32 cellular contexts compared by ENCODE assay signal in the genomic region with DNA sequence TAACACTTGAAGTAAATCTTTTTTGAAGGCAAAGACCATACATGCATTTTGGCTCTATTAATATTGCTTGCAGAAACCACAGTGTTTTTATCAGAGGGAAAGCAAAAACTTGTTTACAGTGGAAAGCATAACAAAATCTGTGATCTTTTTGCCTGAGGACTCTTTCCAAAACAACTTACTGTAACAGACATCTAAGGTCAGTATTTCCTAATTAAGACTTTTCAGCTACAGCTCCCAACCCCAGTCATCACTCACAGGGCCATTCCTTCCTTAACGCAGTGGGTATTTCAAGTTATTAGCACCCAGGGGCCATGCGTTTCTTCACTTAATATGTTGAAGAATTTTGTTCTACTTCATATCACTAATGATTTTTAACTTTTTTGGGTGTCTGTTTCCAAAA.
DNase-seq lines count a peak whose midpoint lies in the region; ATAC-seq, FAIRE-seq and TF ChIP-seq lines count a peak whose summit lies in the region.
"Had no signal": no experiment of that assay in that cellular context is flagged by ENCODE, and none has a peak within 500 bp of the region (broad histone marks: within the 10 kb centered on the region; RNA-seq: fewer than 3 reads in every experiment).

No MANE protein-coding gene starts in this region.

- H3K36me3 ChIP-seq in GM23338 (ENCODE audit: insufficient read depth), result peaks cover 4% of the 10 kb centered on the region; the same call in 1 of the 2 replicates
- H3K36me3 ChIP-seq in astrocyte (ENCODE audit: insufficient read depth, low read length), result no peaks in the 10 kb centered on the region
- H3K36me3 ChIP-seq in rectal smooth muscle tissue (ENCODE audit: control insufficient read depth, insufficient read depth, low read length), result no peaks in the 10 kb centered on the region
- peaks cover 12% of the 10 kb centered on the region; the same call in 1 of the 2 replicates for H3K36me3 ChIP-seq in PC-3 (ENCODE audit: low read depth, low read length)
- H3K36me3 ChIP-seq: BE2C, breast epithelium, vagina had no signal

- H4K20me1 ChIP-seq in GM23338 (replicated peaks; ENCODE audit: insufficient read depth), result no peaks in the 10 kb centered on the region
- H4K20me1 ChIP-seq in astrocyte (ENCODE audit: insufficient read depth, low read length), result no peaks in the 10 kb centered on the region
- H4K20me1 ChIP-seq in PC-3 (ENCODE audit: low read length), result no peaks in the 10 kb centered on the region

- H3K9me3 ChIP-seq in astrocyte (ENCODE audit: insufficient read depth, low read depth, low read length) (no peaks in the 10 kb centered on the region), PC-3 (ENCODE audit: low read length) (peaks cover 15% of the 10 kb centered on the region; the same call in 1 of the 2 replicates)
- H3K9me3 ChIP-seq: BE2C, vagina had no signal

- H3F3A ChIP-seq in GM23338 (replicated peaks; ENCODE audit: low read depth) (no peaks in the 10 kb centered on the region), PC-3 (ENCODE audit: low read length, unreplicated experiment) (no peaks in the 10 kb centered on the region)

- no peak for ATAC-seq in GM23338
- peak; percentile 65 for ATAC-seq in left ventricle myocardium superior
- no peak for ATAC-seq in PC-3
- ATAC-seq in GM19324 (IDR thresholded peaks at IDR 0.05; ENCODE audit: low FRiP score, unreplicated experiment), result no peak
- ATAC-seq: activated CD4-positive, CD25-positive, alpha-beta regulatory T cell treated with anti-CD3 and anti-CD28 coated beads, Interleukin-2, amount 50 U/mL, for 24 hours; CD8-positive, alpha-beta T cell; natural killer cell treated with Interleukin-12 subunit alpha and Interleukin-12 subunit beta and Interleukin-15 and Interleukin-18, amount 100 ng/mL, for 72 hours; stimulated activated naive CD8-positive, alpha-beta T cell treated with anti-CD3 and anti-CD28 coated beads, Interleukin-15, amount 100 ng/mL, for 72 hours had no signal

- DNase-seq in GM23338 (ENCODE audit: low spot score), result no peak
- DNase-seq in astrocyte (ENCODE audit: low read depth), result no peak
- DNase-seq in left ventricle myocardium superior, result no peak
- no peak for DNase-seq in PC-3
- DNase-seq in inferior parietal cortex (ENCODE audit: extremely low spot score), result no peak
- no peak for DNase-seq in NCI-H128 (lab: John Stamatoyannopoulos, UW; ENCODE audit: unreplicated experiment)
- DNase-seq: activated CD4-positive, alpha-beta T cell treated with anti-CD3 and anti-CD28 coated beads, Interleukin-2, amount 50 U/mL, for 4 hours; activated naive CD4-positive, alpha-beta T cell treated with anti-CD3 and anti-CD28 coated beads, Interleukin-2, amount 10 ng/mL, durations not matched to agents 7 days and 5 days; BE2C; CD8-positive, alpha-beta T cell; head of caudate nucleus; KG1; MM.1S; NCI-H1417 treated with DMSO at 0.1 percent for 48 hours; NCI-H2081; NCI-H526 treated with DMSO at 0.1 percent for 48 hours; NK-92 treated with Interleukin-12 subunit alpha and Interleukin-12 subunit beta, amount 100 ng/mL, for 24 hours; PC-9; SHP77; stimulated activated CD4-positive, alpha-beta T cell treated with anti-CD3 and anti-CD28 coated beads, Interleukin-2, amount 100 ng/mL, for 24 hours; stimulated activated naive CD8-positive, alpha-beta T cell treated with anti-CD3 and anti-CD28 coated beads, Interleukin-15, amount 100 ng/mL, for 72 hours; T-helper 2 cell had no signal

- H3K4me3 ChIP-seq in GM23338 (no peak overlapping the region), astrocyte (ENCODE audit: insufficient read depth, low read depth, low read length) (no peak overlapping the region), rectal smooth muscle tissue (ENCODE audit: low read length) (no peak overlapping the region), PC-3 (ENCODE audit: low read length) (no peak overlapping the region)
- H3K4me3 ChIP-seq: breast epithelium, PC-9, vagina had no signal

- FAIRE-seq in astrocyte (lab: Jason Lieb, UNC), result no peak
- FAIRE-seq: GM18507, keratinocyte had no signal

- no peak overlapping the region for H3K4me3 Mint-ChIP-seq in GM23338
- H3K4me3 Mint-ChIP-seq in astrocyte (ENCODE audit: unreplicated experiment), result no peak overlapping the region
- H3K4me3 Mint-ChIP-seq: activated naive CD4-positive, alpha-beta T cell treated with anti-CD3 and anti-CD28 coated beads, Interleukin-2, amount 10 ng/mL, durations not matched to agents 7 days and 5 days; CD8-positive, alpha-beta T cell; natural killer cell treated with Interleukin-12 subunit alpha and Interleukin-12 subunit beta and Interleukin-15 and Interleukin-18, amount 100 ng/mL, for 72 hours; stimulated activated naive CD8-positive, alpha-beta T cell treated with anti-CD3 and anti-CD28 coated beads, Interleukin-15, amount 100 ng/mL, for 72 hours had no signal

- H3K4me1 ChIP-seq in GM23338 (ENCODE audit: insufficient read depth) (peaks cover 21% of the 10 kb centered on the region; the same call in 1 of the 2 replicates), astrocyte (ENCODE audit: insufficient read depth, low read length) (peaks cover 16% of the 10 kb centered on the region), rectal smooth muscle tissue (ENCODE audit: control insufficient read depth, insufficient read depth, low read length) (peaks cover 23% of the 10 kb centered on the region), PC-3 (ENCODE audit: insufficient read depth, low read length) (peaks cover 13% of the 10 kb centered on the region)
- H3K4me1 ChIP-seq: breast epithelium had no signal

- H3K27ac ChIP-seq in GM23338 (ENCODE audit: low read depth), result 0 out of 2 replicates have a peak overlapping the region, but pooled peaks have one; percentile 5
- H3K27ac ChIP-seq in astrocyte (ENCODE audit: low read depth, low read length), result no peak overlapping the region
- H3K27ac ChIP-seq in rectal smooth muscle tissue (ENCODE audit: low read depth, low read length), result peak overlapping the region; percentile 57
- no peak overlapping the region for H3K27ac ChIP-seq in PC-3 (ENCODE audit: low read length)
- H3K27ac ChIP-seq: epithelial cell of prostate, HL-60, PC-9, vagina had no signal

- peaks cover 10% of the 10 kb centered on the region; the same call in 2 of the 3 replicates for H3K9me3 Mint-ChIP-seq in GM23338
- peaks cover 8% of the 10 kb centered on the region for H3K9me3 Mint-ChIP-seq in astrocyte (ENCODE audit: unreplicated experiment)

- H3K27me3 ChIP-seq in GM23338 (ENCODE audit: insufficient read depth) (no peaks in the 10 kb centered on the region), astrocyte (ENCODE audit: insufficient read depth, low read length) (no peaks in the 10 kb centered on the region), rectal smooth muscle tissue (ENCODE audit: control insufficient read depth, insufficient read depth, low read length) (no peaks in the 10 kb centered on the region), PC-3 (ENCODE audit: low read length) (no peaks in the 10 kb centered on the region)
- H3K27me3 ChIP-seq: BE2C, breast epithelium, vagina had no signal

- H3K4me1 Mint-ChIP-seq in GM23338 (peaks cover 29% of the 10 kb centered on the region), astrocyte (ENCODE audit: low read depth, unreplicated experiment) (peaks cover 50% of the 10 kb centered on the region)
- H3K4me1 Mint-ChIP-seq: activated naive CD4-positive, alpha-beta T cell treated with anti-CD3 and anti-CD28 coated beads, Interleukin-2, amount 10 ng/mL, durations not matched to agents 7 days and 5 days had no signal

- CTCF ChIA-PET in PC-3 (lab: Charles Lee), result no interaction called here

- peak overlapping the region; percentile 29; the same call in 1 of the 2 replicates for H3K27ac Mint-ChIP-seq in GM23338
- H3K27ac Mint-ChIP-seq in astrocyte (ENCODE audit: unreplicated experiment), result peak overlapping the region; percentile 20
- H3K27ac Mint-ChIP-seq: activated naive CD4-positive, alpha-beta T cell treated with anti-CD3 and anti-CD28 coated beads, Interleukin-2, amount 10 ng/mL, durations not matched to agents 7 days and 5 days; CD8-positive, alpha-beta T cell; natural killer cell treated with Interleukin-12 subunit alpha and Interleukin-12 subunit beta and Interleukin-15 and Interleukin-18, amount 100 ng/mL, for 72 hours; stimulated activated naive CD8-positive, alpha-beta T cell treated with anti-CD3 and anti-CD28 coated beads, Interleukin-15, amount 100 ng/mL, for 72 hours had no signal

- H3K36me3 Mint-ChIP-seq in GM23338 (ENCODE audit: low read depth), result peaks cover 17% of the 10 kb centered on the region
- peaks cover 4% of the 10 kb centered on the region for H3K36me3 Mint-ChIP-seq in astrocyte (ENCODE audit: low read depth, unreplicated experiment)

- TF ChIP-seq CTCF in GM23338 (conservative IDR thresholded peaks at IDR 0.05; ENCODE audit: low read depth in 2 of 2) (no peak), astrocyte (IDR thresholded peaks at IDR 0.05; ENCODE audit: insufficient read depth, low read depth, low read length) (no peak), PC-3 (conservative IDR thresholded peaks at IDR 0.05; ENCODE audit: low read depth, low read length) (no peak)

- no TSS peak for BruUV-seq in PC-3 (replicated peaks; lab: Mats Ljungman, UMichigan)

- H3K4me2 ChIP-seq in GM23338 (no peak overlapping the region), astrocyte (ENCODE audit: low read length) (no peak overlapping the region), PC-3 (ENCODE audit: low read length) (no peak overlapping the region)
- H3K4me2 ChIP-seq: PC-9 had no signal

- H3K9me2 ChIP-seq in GM23338 (ENCODE audit: insufficient read depth), result no peaks in the 10 kb centered on the region
- no peaks in the 10 kb centered on the region for H3K9me2 ChIP-seq in PC-3 (replicated peaks; ENCODE audit: low read length)

- no peak overlapping the region for H2AFZ ChIP-seq in GM23338
- no peak overlapping the region for H2AFZ ChIP-seq in astrocyte (ENCODE audit: low read depth, low read length)
- H2AFZ ChIP-seq in PC-3 (ENCODE audit: low read length), result no peak overlapping the region
- H2AFZ ChIP-seq: PC-9 had no signal

- H3K79me2 ChIP-seq in GM23338 (replicated peaks; ENCODE audit: insufficient read depth) (no peaks in the 10 kb centered on the region), astrocyte (ENCODE audit: insufficient read depth, low read length) (no peaks in the 10 kb centered on the region), PC-3 (ENCODE audit: low read length) (no peaks in the 10 kb centered on the region)

- H3K9ac ChIP-seq in astrocyte (ENCODE audit: low read length), result no peak overlapping the region
- H3K9ac ChIP-seq in rectal smooth muscle tissue (ENCODE audit: low read length), result no peak overlapping the region
- H3K9ac ChIP-seq in PC-3 (ENCODE audit: low read length), result no peak overlapping the region

- POLR2A ChIA-PET in PC-3 (lab: Charles Lee; ENCODE audit: unreplicated experiment), result no interaction called here

- H3K27me3 Mint-ChIP-seq in GM23338 (ENCODE audit: insufficient read depth, low read depth, poor library complexity) (peaks cover 2% of the 10 kb centered on the region), astrocyte (ENCODE audit: low read depth, unreplicated experiment) (no peaks in the 10 kb centered on the region)
- H3K27me3 Mint-ChIP-seq: activated naive CD4-positive, alpha-beta T cell treated with anti-CD3 and anti-CD28 coated beads, Interleukin-2, amount 10 ng/mL, durations not matched to agents 7 days and 5 days; natural killer cell treated with Interleukin-12 subunit alpha and Interleukin-12 subunit beta and Interleukin-15 and Interleukin-18, amount 100 ng/mL, for 72 hours; stimulated activated naive CD8-positive, alpha-beta T cell treated with anti-CD3 and anti-CD28 coated beads, Interleukin-15, amount 100 ng/mL, for 72 hours had no signal

- intact Hi-C loops in left ventricle myocardium superior (cut with micrococcal nuclease) (no loop called here), PC-3 (cut with micrococcal nuclease) (no loop called here)

Comparison
In these comparisons a context has a peak if more than half of its experiments do, and no peak if none do; other contexts are left out.
1. H3K27ac ChIP-seq: peak in GM23338 (single experiment) and rectal smooth muscle tissue (single experiment); none in astrocyte (single experiment) and PC-3 (single experiment).